In the genomic region with DNA sequence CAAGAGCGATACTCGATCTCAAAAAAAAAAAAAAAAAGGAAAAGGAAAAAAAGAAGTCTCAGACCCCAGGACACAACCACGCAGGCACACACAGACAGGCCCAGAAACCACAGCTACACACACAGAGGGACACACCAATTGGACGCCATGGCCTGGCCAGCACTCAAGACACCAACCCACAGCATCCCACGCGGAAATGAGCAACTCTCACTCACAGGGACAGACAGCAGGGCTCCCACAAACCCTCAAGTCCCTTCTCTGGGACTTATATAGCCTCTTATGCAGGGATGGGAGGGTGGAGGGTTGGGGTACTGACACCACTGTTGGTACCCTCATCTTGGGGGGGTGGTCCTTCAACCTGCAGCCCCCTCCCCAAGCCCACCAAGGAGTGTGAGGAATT, we compare ENCODE assay signal across 11 cellular contexts. TPM values are rescaled to one million over a fixed set of nuclear protein-coding genes. Genes with fewer than 3 reads are reported as not detected.
DNase-seq lines count a peak whose midpoint lies in the region; ATAC-seq, FAIRE-seq and TF ChIP-seq lines count a peak whose summit lies in the region.
"Had no signal": no experiment of that assay in that cellular context is flagged by ENCODE, and none has a peak within 500 bp of the region (broad histone marks: within the 10 kb centered on the region; RNA-seq: fewer than 3 reads in every experiment).

No MANE protein-coding gene starts in this region.

- H3K36me3 Mint-ChIP-seq in naive thymus-derived CD4-positive, alpha-beta T cell, result peaks cover 0 to 6% (median 3%) of the 10 kb centered on the region in 5 donors

- H3K4me1 ChIP-seq in A549, result peaks cover 18% of the 10 kb centered on the region
- no peaks in the 10 kb centered on the region for H3K4me1 ChIP-seq in naive thymus-derived CD4-positive, alpha-beta T cell (ENCODE audit: control insufficient read depth in 2 of 2, insufficient read depth in 2 of 2, low read length in 2 of 2)

- H3K4me3 Mint-ChIP-seq in naive thymus-derived CD4-positive, alpha-beta T cell, result peak overlapping the region in 9 of 10 donors; percentile 16 to 67 (median 41)

- peaks cover 4 to 36% (median 23%) of the 10 kb centered on the region in 7 donors for H3K4me1 Mint-ChIP-seq in naive thymus-derived CD4-positive, alpha-beta T cell

- ATAC-seq in A549 (no peak), GM18870 (IDR thresholded peaks at IDR 0.05; ENCODE audit: unreplicated experiment) (no peak), GM21447 (IDR thresholded peaks at IDR 0.05; ENCODE audit: unreplicated experiment) (no peak), HG02588 (IDR thresholded peaks at IDR 0.05; ENCODE audit: unreplicated experiment) (no peak)
- ATAC-seq in naive thymus-derived CD4-positive, alpha-beta T cell, result peak; percentile 44

- H3K27me3 ChIP-seq in naive thymus-derived CD4-positive, alpha-beta T cell (ENCODE audit: control insufficient read depth in 2 of 2, insufficient read depth in 2 of 2, low read length in 2 of 2), result peaks cover 2 to 10% of the 10 kb centered on the region in 2 donors

- TF ChIP-seq CTCF in A549 (IDR thresholded peaks at IDR 0.05), result no peak

- WGBS in A549 (ENCODE audit: missing lambda C conversion rate), result 93% methylated on average over 6 of the region's 6 CpGs

- H3K4me2 ChIP-seq in A549, result peak overlapping the region; percentile 91

- peaks cover 0 to 6% (median 0%) of the 10 kb centered on the region in 11 donors for H3K9me3 Mint-ChIP-seq in naive thymus-derived CD4-positive, alpha-beta T cell

- H3K4me3 ChIP-seq in A549, result peak overlapping the region; percentile 45; the same call in 1 of the 3 replicates
- peak overlapping the region; percentile 20; the same call in 1 of the 2 replicates for H3K4me3 ChIP-seq in Jurkat, Clone E6-1 (ENCODE audit: low read length)
- no peak overlapping the region for H3K4me3 ChIP-seq in naive thymus-derived CD4-positive, alpha-beta T cell (ENCODE audit: low read length)

- TF ChIP-seq EP300 in A549 (IDR thresholded peaks at IDR 0.05), result no peak

- H3K27me3 Mint-ChIP-seq in naive thymus-derived CD4-positive, alpha-beta T cell, result peaks cover 50 to 67% (median 60%) of the 10 kb centered on the region in 5 donors

- H3K27ac Mint-ChIP-seq in naive thymus-derived CD4-positive, alpha-beta T cell, result no peak overlapping the region

- no peaks in the 10 kb centered on the region for H3K36me3 ChIP-seq in naive thymus-derived CD4-positive, alpha-beta T cell (ENCODE audit: control insufficient read depth in 2 of 3, insufficient read depth in 3 of 3, low read length in 3 of 3)

- TF ChIP-seq RAD21 in A549 (conservative IDR thresholded peaks at IDR 0.05 in 1 of 2, IDR thresholded peaks at IDR 0.05 in 1 of 2), result no peak

- POLR2A ChIA-PET in A549 (lab: Yijun Ruan, JAX), result interaction anchor here (0.7 kb wide), 1 partner anchor 66 kb away, joined by 5 read pairs; no protein-coding TSS in a partner anchor
- POLR2A ChIA-PET in naive thymus-derived CD4-positive, alpha-beta T cell (lab: Charles Lee), result no interaction called here

- peak overlapping the region in 1 of 2 experiments; percentile 78; a peak in 3 of 6 replicates for H3K27ac ChIP-seq in A549
- no peak overlapping the region for H3K27ac ChIP-seq in naive thymus-derived CD4-positive, alpha-beta T cell (ENCODE audit: low read depth, low read length)

- no peak for FAIRE-seq in A549 (lab: Jason Lieb, UNC)

- H3K9me3 ChIP-seq in A549, result no peaks in the 10 kb centered on the region
- no peaks in the 10 kb centered on the region for H3K9me3 ChIP-seq in naive thymus-derived CD4-positive, alpha-beta T cell (ENCODE audit: control insufficient read depth in 2 of 3, low read length in 3 of 3)

- no peak for TF ChIP-seq POLR2A in A549 (IDR thresholded peaks at IDR 0.05; ENCODE audit: low read length)

- intact Hi-C loops in naive thymus-derived CD4-positive, alpha-beta T cell (cut with micrococcal nuclease), result no loop called here

- CTCF ChIA-PET in A549 (lab: Yijun Ruan, JAX), result interaction anchor here (0.7 to 1.2 kb wide), 3 partner anchors 58 to 154 kb away, joined by 3 to 4 read pairs (median 3); no protein-coding TSS in a partner anchor
- CTCF ChIA-PET in naive thymus-derived CD4-positive, alpha-beta T cell (lab: Charles Lee), result no interaction called here

- DNase-seq in A549 (ENCODE audit: low read depth in 1 of 2, low spot score in 1 of 2) (no peak), epidermal melanocyte (ENCODE audit: insufficient read length, low spot score) (peak; percentile 16), DMS114 treated with DMSO at 0.1 percent for 48 hours (lab: John Stamatoyannopoulos, UW; ENCODE audit: unreplicated experiment) (no peak)
- no peak for DNase-seq in Jurkat, Clone E6-1 (ENCODE audit: low read depth, low spot score)
- DNase-seq in naive thymus-derived CD4-positive, alpha-beta T cell, result no peak
- DNase-seq: activated CD4-positive, CD25-positive, alpha-beta regulatory T cell treated with anti-CD3 and anti-CD28 coated beads, Interleukin-2, amount 50 U/mL, for 72 hours; GOT3 had no signal

TF ChIP-seq in A549, 52 proteins besides CTCF, POLR2A, EP300 and RAD21:
- TF ChIP-seq, protein P1, sequence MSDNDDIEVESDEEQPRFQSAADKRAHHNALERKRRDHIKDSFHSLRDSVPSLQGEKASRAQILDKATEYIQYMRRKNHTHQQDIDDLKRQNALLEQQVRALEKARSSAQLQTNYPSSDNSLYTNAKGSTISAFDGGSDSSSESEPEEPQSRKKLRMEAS (IDR thresholded peaks at IDR 0.05), result no peak
- TF ChIP-seq HEYL (CRISPR knock-in tag; IDR thresholded peaks at IDR 0.05) (no peak), FOSL2 (IDR thresholded peaks at IDR 0.05) (no peak), FOSL2 (CRISPR knock-in tag; IDR thresholded peaks at IDR 0.05) (no peak), HOXB13 (CRISPR knock-in tag; IDR thresholded peaks at IDR 0.05; ENCODE audit: low read depth) (no peak), PHF8 (IDR thresholded peaks at IDR 0.05; ENCODE audit: borderline replicate concordance, low read depth) (no peak), FOXS1 (CRISPR knock-in tag; IDR thresholded peaks at IDR 0.05) (no peak), ZSCAN20 (CRISPR knock-in tag; IDR thresholded peaks at IDR 0.05) (no peak), JUNB (IDR thresholded peaks at IDR 0.05) (no peak), HOXA7 (CRISPR knock-in tag; IDR thresholded peaks at IDR 0.05) (no peak), POLR2AphosphoS2 (conservative IDR thresholded peaks at IDR 0.05; ENCODE audit: low read length) (no peak), RFX5 (IDR thresholded peaks at IDR 0.05) (no peak), ZC3H11A (IDR thresholded peaks at IDR 0.05) (no peak), RARB (CRISPR knock-in tag; IDR thresholded peaks at IDR 0.05) (no peak), MAZ (IDR thresholded peaks at IDR 0.05; ENCODE audit: borderline replicate concordance, low read depth, low read length) (no peak), BHLHE40 (IDR thresholded peaks at IDR 0.05; ENCODE audit: low read depth, low read length) (no peak), ZNF302 (CRISPR knock-in tag; IDR thresholded peaks at IDR 0.05) (no peak), CBX2 (IDR thresholded peaks at IDR 0.05; ENCODE audit: borderline replicate concordance, low read depth) (no peak), EHF (CRISPR knock-in tag; IDR thresholded peaks at IDR 0.05) (no peak), FOSB (CRISPR knock-in tag; IDR thresholded peaks at IDR 0.05) (no peak)
- TF ChIP-seq, protein P2, sequence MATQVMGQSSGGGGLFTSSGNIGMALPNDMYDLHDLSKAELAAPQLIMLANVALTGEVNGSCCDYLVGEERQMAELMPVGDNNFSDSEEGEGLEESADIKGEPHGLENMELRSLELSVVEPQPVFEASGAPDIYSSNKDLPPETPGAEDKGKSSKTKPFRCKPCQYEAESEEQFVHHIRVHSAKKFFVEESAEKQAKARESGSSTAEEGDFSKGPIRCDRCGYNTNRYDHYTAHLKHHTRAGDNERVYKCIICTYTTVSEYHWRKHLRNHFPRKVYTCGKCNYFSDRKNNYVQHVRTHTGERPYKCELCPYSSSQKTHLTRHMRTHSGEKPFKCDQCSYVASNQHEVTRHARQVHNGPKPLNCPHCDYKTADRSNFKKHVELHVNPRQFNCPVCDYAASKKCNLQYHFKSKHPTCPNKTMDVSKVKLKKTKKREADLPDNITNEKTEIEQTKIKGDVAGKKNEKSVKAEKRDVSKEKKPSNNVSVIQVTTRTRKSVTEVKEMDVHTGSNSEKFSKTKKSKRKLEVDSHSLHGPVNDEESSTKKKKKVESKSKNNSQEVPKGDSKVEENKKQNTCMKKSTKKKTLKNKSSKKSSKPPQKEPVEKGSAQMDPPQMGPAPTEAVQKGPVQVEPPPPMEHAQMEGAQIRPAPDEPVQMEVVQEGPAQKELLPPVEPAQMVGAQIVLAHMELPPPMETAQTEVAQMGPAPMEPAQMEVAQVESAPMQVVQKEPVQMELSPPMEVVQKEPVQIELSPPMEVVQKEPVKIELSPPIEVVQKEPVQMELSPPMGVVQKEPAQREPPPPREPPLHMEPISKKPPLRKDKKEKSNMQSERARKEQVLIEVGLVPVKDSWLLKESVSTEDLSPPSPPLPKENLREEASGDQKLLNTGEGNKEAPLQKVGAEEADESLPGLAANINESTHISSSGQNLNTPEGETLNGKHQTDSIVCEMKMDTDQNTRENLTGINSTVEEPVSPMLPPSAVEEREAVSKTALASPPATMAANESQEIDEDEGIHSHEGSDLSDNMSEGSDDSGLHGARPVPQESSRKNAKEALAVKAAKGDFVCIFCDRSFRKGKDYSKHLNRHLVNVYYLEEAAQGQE (IDR thresholded peaks at IDR 0.05), result no peak

RNA-seq across cellular contexts. Expression of gene NOTCH3, which starts 5.9 kb away (rescaled TPM):
- polyA plus RNA-seq in A549 (2011; rRNA removed) (14.7 and 21.3 TPM in 2 replicates), A549 (2017; fragmentation: RNase III; extraction: RNeasy Plus Mini Kit Qiagen cat#74134 plus additional on column Dnase treatment) (6.4 to 9.5 TPM (median 6.9 TPM) in 3 replicates)
- 10.3 and 14.2 TPM in 2 replicates for polyA plus RNA-seq in A549 (2012; cell fraction: cytosol; rRNA removed)
- 21.9 and 40.9 TPM in 2 replicates for polyA plus RNA-seq in A549 (2012; cell fraction: nucleus; rRNA removed)
- 46.6 and 49.9 TPM in 2 replicates for polyA minus RNA-seq in A549 (2011; rRNA and poly(A)+ RNA removed)
- polyA plus RNA-seq in Jurkat, Clone E6-1 (2012; ENCODE audit: insufficient read depth, insufficient read length), result 18.3 TPM
- under 1 TPM in 4 of 5 experiments, not detected in 1; 0.19 to 0.80 (median 0.30) TPM for total RNA-seq in naive thymus-derived CD4-positive, alpha-beta T cell
- not detected for polyA plus RNA-seq in naive thymus-derived CD4-positive, alpha-beta T cell

RNA-seq across cellular contexts. Expression of gene EPHX3, which starts 37.3 kb away (rescaled TPM):
- polyA plus RNA-seq in A549 (2011; rRNA removed), result 0.12 and 0.29 TPM in 2 replicates
- 0.21 and 0.22 TPM in 2 replicates for polyA plus RNA-seq in A549 (2012; cell fraction: cytosol; rRNA removed)
- 1.5 and 1.7 TPM in 2 replicates for polyA plus RNA-seq in A549 (2012; cell fraction: nucleus; rRNA removed)
- polyA plus RNA-seq in A549 (2017; fragmentation: RNase III; extraction: RNeasy Plus Mini Kit Qiagen cat#74134 plus additional on column Dnase treatment), result 0.05 to 0.08 TPM (median 0.08 TPM) in 3 replicates
- 0.29 and 0.91 TPM in 2 replicates for polyA minus RNA-seq in A549 (2011; rRNA and poly(A)+ RNA removed)
- 0.49 TPM for polyA plus RNA-seq in Jurkat, Clone E6-1 (2012; ENCODE audit: insufficient read depth, insufficient read length)
- under 1 TPM in 2 of 5 experiments, not detected in 3; 0.32 to 0.42 TPM for total RNA-seq in naive thymus-derived CD4-positive, alpha-beta T cell
- polyA plus RNA-seq in naive thymus-derived CD4-positive, alpha-beta T cell, result not detected
- total RNA-seq: glomerular endothelial cell had no signal

Comparison
In these comparisons a context has a peak if more than half of its experiments do, and no peak if none do; other contexts are left out.
1. RNA of gene NOTCH3, which starts 5.9 kb away (polyA plus RNA-seq): 6.4 to 40.9 TPM in A549; not detected in naive thymus-derived CD4-positive, alpha-beta T cell; every median in the first group is over 4 times any median in the second.